In genomic region chr22:30802202-30803166, GRCh38 we compare ENCODE assay signal across 1 cellular context.
TF ChIP-seq lines count a peak whose summit lies in the region.

No MANE protein-coding gene starts in this region.

TF ChIP-seq in WTC11, 78 proteins besides CTCF, POLR2A, EP300 and RAD21 (continued from another document and continues in another):
- TF ChIP-seq ZNF532 (CRISPR knock-in tag; IDR thresholded peaks at IDR 0.05; ENCODE audit: borderline replicate concordance) (no peak), ZNF317 (CRISPR knock-in tag; IDR thresholded peaks at IDR 0.05; ENCODE audit: borderline replicate concordance, low read depth) (peak; percentile 66; the same call in 1 of the 2 replicates), NR3C1 (CRISPR knock-in tag; conservative IDR thresholded peaks at IDR 0.05; ENCODE audit: low read depth) (peak; percentile 97), MLX (CRISPR knock-in tag; IDR thresholded peaks at IDR 0.05) (0 out of 2 replicates have a peak, but pooled peaks have one; percentile 58), E2F4 (CRISPR knock-in tag; IDR thresholded peaks at IDR 0.05; ENCODE audit: borderline replicate concordance, low read depth) (peak; percentile 94), MAX (CRISPR knock-in tag; IDR thresholded peaks at IDR 0.05) (peak; percentile 90; the same call in 1 of the 2 replicates), ATF1 (CRISPR knock-in tag; IDR thresholded peaks at IDR 0.05) (peak; percentile 84; the same call in 1 of the 2 replicates), STAT6 (CRISPR knock-in tag; conservative IDR thresholded peaks at IDR 0.05; ENCODE audit: low read depth) (0 out of 2 replicates have a peak, but pooled peaks have one; percentile 88), IRF2 (CRISPR knock-in tag; IDR thresholded peaks at IDR 0.05; ENCODE audit: borderline replicate concordance, low read depth) (0 out of 2 replicates have a peak, but pooled peaks have one; percentile 64), SOX15 (CRISPR knock-in tag; IDR thresholded peaks at IDR 0.05) (no peak), JUN (CRISPR knock-in tag; IDR thresholded peaks at IDR 0.05) (peak; percentile 92; the same call in 1 of the 2 replicates), TEAD1 (CRISPR knock-in tag; IDR thresholded peaks at IDR 0.05) (peak; percentile 98), E2F1 (CRISPR knock-in tag; IDR thresholded peaks at IDR 0.05) (peak; percentile 94; the same call in 1 of the 2 replicates), FOXP4 (CRISPR knock-in tag; IDR thresholded peaks at IDR 0.05) (peak; percentile 99), FOXJ3 (CRISPR knock-in tag; IDR thresholded peaks at IDR 0.05; ENCODE audit: borderline replicate concordance) (no peak), ZNF281 (CRISPR knock-in tag; IDR thresholded peaks at IDR 0.05) (peak; percentile 91), ATF2 (CRISPR knock-in tag; IDR thresholded peaks at IDR 0.05; ENCODE audit: borderline replicate concordance, low read depth) (0 out of 2 replicates have a peak, but pooled peaks have one; percentile 65), TP53 (CRISPR knock-in tag; IDR thresholded peaks at IDR 0.05) (peak; percentile 99), ETV6 (CRISPR knock-in tag; IDR thresholded peaks at IDR 0.05) (peak; percentile 99), USF1 (CRISPR knock-in tag; IDR thresholded peaks at IDR 0.05) (peak; percentile 80), SMAD3 (CRISPR knock-in tag; IDR thresholded peaks at IDR 0.05; ENCODE audit: borderline replicate concordance) (peak; percentile 95), E2F5 (CRISPR knock-in tag; IDR thresholded peaks at IDR 0.05) (peak; percentile 98), AFF4 (CRISPR knock-in tag; IDR thresholded peaks at IDR 0.05; ENCODE audit: borderline replicate concordance) (peak; percentile 94; the same call in 1 of the 2 replicates)
